In the genomic region with DNA sequence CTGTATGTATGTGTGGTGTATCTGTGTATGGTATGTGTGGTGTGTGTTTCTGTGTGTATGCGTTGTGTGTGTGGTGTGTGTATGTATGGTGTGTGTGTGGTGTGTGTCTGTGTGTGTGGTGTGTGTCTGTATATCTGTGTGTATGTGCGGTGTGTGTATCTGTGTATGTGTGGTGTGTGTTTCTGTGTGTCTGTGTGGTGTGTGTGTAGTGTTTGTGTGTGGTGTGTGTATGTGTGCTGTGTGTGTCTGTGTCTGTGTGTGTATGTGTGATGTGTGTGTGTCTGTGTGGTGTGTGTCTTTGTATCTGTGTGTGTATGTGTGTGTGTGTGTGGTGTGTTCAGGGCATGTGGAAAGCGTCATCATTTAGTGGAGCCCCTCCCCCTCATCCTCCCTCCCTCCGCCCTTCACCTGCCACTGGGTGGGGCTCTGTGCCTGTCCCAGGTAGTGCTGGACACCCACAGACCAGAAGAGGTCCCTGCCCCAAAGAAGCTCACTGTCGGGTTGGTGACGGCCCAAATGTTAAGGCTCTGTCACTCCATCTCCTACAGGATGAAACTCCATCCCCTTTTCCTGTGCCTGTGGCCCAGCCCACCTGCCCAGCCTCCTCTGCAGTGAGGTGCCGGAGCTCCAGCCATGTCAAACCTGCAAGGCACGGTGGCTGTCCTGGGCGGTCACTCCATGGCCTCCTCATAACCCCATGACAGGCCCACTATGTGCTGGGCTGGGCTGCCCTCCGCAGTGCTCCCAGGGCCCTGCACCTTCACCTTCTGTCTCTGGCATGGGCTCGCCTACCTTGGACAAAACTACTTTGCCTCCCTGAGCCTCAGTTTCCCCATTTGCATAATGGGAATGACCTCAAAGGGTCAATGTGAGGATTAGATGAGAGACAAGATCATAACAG, we compare ENCODE assay signal across 14 cellular contexts. TPM values are rescaled to one million over a fixed set of nuclear protein-coding genes. Genes with fewer than 3 reads are reported as not detected.
DNase-seq lines count a peak whose midpoint lies in the region; ATAC-seq and TF ChIP-seq lines count a peak whose summit lies in the region.
"Had no signal": no experiment of that assay in that cellular context is flagged by ENCODE, and none has a peak within 500 bp of the region (broad histone marks: within the 10 kb centered on the region; RNA-seq: fewer than 3 reads in every experiment).

No MANE protein-coding gene starts in this region.

- no peak overlapping the region for H3K27ac ChIP-seq in PC-3 (ENCODE audit: low read length)
- H3K27ac ChIP-seq in foreskin keratinocyte: no peak overlapping the region
- no peak overlapping the region for H3K27ac ChIP-seq in psoas muscle
- H3K27ac ChIP-seq: brain microvascular endothelial cell had no signal

- CTCF ChIA-PET in PC-3 (lab: Charles Lee): interaction anchor here (0.6 kb wide), 2 partner anchors 140 to 381 kb away, joined by 3 read pairs; a partner anchor contains a TSS

- TF ChIP-seq CTCF in GM06990 (IDR thresholded peaks at IDR 0.05; ENCODE audit: insufficient read depth, low read length, poor library complexity, severe bottlenecking) (peak; percentile 10), PC-3 (conservative IDR thresholded peaks at IDR 0.05; ENCODE audit: low read depth, low read length) (peak; percentile 44; the same call in 1 of the 2 replicates), foreskin keratinocyte (conservative IDR thresholded peaks at IDR 0.05) (peak; percentile 49), psoas muscle (IDR thresholded peaks at IDR 0.05) (no peak)

- no peaks in the 10 kb centered on the region for H3K79me2 ChIP-seq in PC-3 (ENCODE audit: low read length)

- no TSS peak for BruUV-seq in PC-3 (replicated peaks; lab: Mats Ljungman, UMichigan)

- H3K4me3 ChIP-seq in GM06990 (replicated peaks; ENCODE audit: low read depth, low read length) (no peak overlapping the region), PC-3 (ENCODE audit: low read length) (no peak overlapping the region), psoas muscle (no peak overlapping the region)

- WGBS in psoas muscle, 3 donors: 62 to 70% (median 69%) methylated on average over 11 of the region's 11 CpGs

- no peaks in the 10 kb centered on the region for H3F3A ChIP-seq in PC-3 (ENCODE audit: low read length, unreplicated experiment)

- no peaks in the 10 kb centered on the region for H3K9me2 ChIP-seq in PC-3 (replicated peaks; ENCODE audit: low read length)

- DNase-seq in COLO668 (lab: John Stamatoyannopoulos, UW; ENCODE audit: unreplicated experiment) (peak; percentile 79), GM06990 (ENCODE audit: extremely low read depth, insufficient read length) (no peak), PC-3 (peak; percentile 41), foreskin keratinocyte (peak in 1 of 2 donors; percentile 16), psoas muscle (no peak), Kasumi-1 (lab: John Stamatoyannopoulos, UW) (no peak)
- DNase-seq: activated T-cell treated with anti-CD3 and anti-CD28 coated beads, Interleukin-2, amount 50 U/mL, for 24 hours; brain microvascular endothelial cell; hippocampal formation; KBM-7; NCI-H2029 had no signal

- POLR2A ChIA-PET in PC-3 (lab: Charles Lee; ENCODE audit: unreplicated experiment): no interaction called here

- H3K9me3 ChIP-seq in PC-3 (ENCODE audit: low read length) (no peaks in the 10 kb centered on the region), psoas muscle (no peaks in the 10 kb centered on the region)

- H4K20me1 ChIP-seq in PC-3 (ENCODE audit: low read length): no peaks in the 10 kb centered on the region

- peaks cover 18% of the 10 kb centered on the region; the same call in 1 of the 2 replicates for H3K4me1 ChIP-seq in PC-3 (ENCODE audit: insufficient read depth, low read length)
- H3K4me1 ChIP-seq in foreskin keratinocyte: no peaks in the 10 kb centered on the region
- no peaks in the 10 kb centered on the region for H3K4me1 ChIP-seq in psoas muscle

- intact Hi-C loops in PC-3 (cut with micrococcal nuclease) (loop anchor here (10.0 kb wide), 1 partner anchor 289 kb away; no protein-coding TSS in a partner anchor), psoas muscle (cut with DNase I) (no loop called here)

- no peak for ATAC-seq in PC-3
- ATAC-seq in foreskin keratinocyte: peak; percentile 26
- ATAC-seq in HG03095 (IDR thresholded peaks at IDR 0.05; ENCODE audit: unreplicated experiment): no peak
- ATAC-seq in psoas muscle: no peak
- no peak for ATAC-seq in GM18861 (IDR thresholded peaks at IDR 0.05; ENCODE audit: unreplicated experiment)

- H3K9ac ChIP-seq in PC-3 (ENCODE audit: low read length): no peak overlapping the region

- H3K4me2 ChIP-seq in PC-3 (ENCODE audit: low read length): no peak overlapping the region

- no peak overlapping the region for H2AFZ ChIP-seq in PC-3 (ENCODE audit: low read length)

- H3K27me3 ChIP-seq in GM06990 (replicated peaks; ENCODE audit: control insufficient read depth, insufficient read depth, low read length): peaks cover 3% of the 10 kb centered on the region; the same call in 1 of the 2 replicates
- H3K27me3 ChIP-seq in PC-3 (ENCODE audit: low read length): no peaks in the 10 kb centered on the region
- H3K27me3 ChIP-seq in foreskin keratinocyte: peaks cover 70% of the 10 kb centered on the region
- peaks cover 0 to 58% (median 13%) of the 10 kb centered on the region in 3 donors for H3K27me3 ChIP-seq in psoas muscle (ENCODE audit: insufficient read depth in 3 of 3, low read length in 2 of 3)

- H3K36me3 ChIP-seq in GM06990 (ENCODE audit: control insufficient read depth, insufficient read depth, low read length) (no peaks in the 10 kb centered on the region), PC-3 (ENCODE audit: low read depth, low read length) (no peaks in the 10 kb centered on the region), psoas muscle (ENCODE audit: insufficient read depth in 1 of 2, low read depth in 1 of 2) (no peaks in the 10 kb centered on the region)
- H3K36me3 ChIP-seq: brain microvascular endothelial cell had no signal

RNA-seq across cellular contexts. Expression of a gene that starts 23.4 kb away (rescaled TPM):
- total RNA-seq in PC-3 (2014; rRNA removed) (1.1 and 2.2 TPM in 2 replicates), foreskin keratinocyte (0.03 TPM in 1 of 2 replicates, not detected in the other), psoas muscle (under 1 TPM in 3 of 4 donors, not detected in 1; 0.05 to 0.24 (median 0.11) TPM)
- polyA plus RNA-seq in foreskin keratinocyte (0.01 TPM in 1 of 2 replicates, not detected in the other), psoas muscle (under 1 TPM; 0.01 to 0.08 (median 0.04) TPM)
- total RNA-seq: CD4-positive, CD25-positive, alpha-beta regulatory T cell had no signal
- polyA plus RNA-seq: CD4-positive, CD25-positive, alpha-beta regulatory T cell had no signal

Comparison
In these comparisons a context has a peak if more than half of its experiments do, and no peak if none do; other contexts are left out.
1. DNase-seq: peak in COLO668 (single experiment) and PC-3 (single experiment); none in GM06990 (single experiment), psoas muscle (0 of 2) and Kasumi-1 (0 of 2).